Comparison of ENCODE assay signal across 1 cellular context in genomic region chr1:27526569-27527222, GRCh38.
TF ChIP-seq lines count a peak whose summit lies in the region.

No MANE protein-coding gene starts in this region.

TF ChIP-seq in K562, 482 proteins besides CTCF, POLR2A, EP300 and RAD21 (continued from another document and continues in another):
- TF ChIP-seq, protein P1, sequence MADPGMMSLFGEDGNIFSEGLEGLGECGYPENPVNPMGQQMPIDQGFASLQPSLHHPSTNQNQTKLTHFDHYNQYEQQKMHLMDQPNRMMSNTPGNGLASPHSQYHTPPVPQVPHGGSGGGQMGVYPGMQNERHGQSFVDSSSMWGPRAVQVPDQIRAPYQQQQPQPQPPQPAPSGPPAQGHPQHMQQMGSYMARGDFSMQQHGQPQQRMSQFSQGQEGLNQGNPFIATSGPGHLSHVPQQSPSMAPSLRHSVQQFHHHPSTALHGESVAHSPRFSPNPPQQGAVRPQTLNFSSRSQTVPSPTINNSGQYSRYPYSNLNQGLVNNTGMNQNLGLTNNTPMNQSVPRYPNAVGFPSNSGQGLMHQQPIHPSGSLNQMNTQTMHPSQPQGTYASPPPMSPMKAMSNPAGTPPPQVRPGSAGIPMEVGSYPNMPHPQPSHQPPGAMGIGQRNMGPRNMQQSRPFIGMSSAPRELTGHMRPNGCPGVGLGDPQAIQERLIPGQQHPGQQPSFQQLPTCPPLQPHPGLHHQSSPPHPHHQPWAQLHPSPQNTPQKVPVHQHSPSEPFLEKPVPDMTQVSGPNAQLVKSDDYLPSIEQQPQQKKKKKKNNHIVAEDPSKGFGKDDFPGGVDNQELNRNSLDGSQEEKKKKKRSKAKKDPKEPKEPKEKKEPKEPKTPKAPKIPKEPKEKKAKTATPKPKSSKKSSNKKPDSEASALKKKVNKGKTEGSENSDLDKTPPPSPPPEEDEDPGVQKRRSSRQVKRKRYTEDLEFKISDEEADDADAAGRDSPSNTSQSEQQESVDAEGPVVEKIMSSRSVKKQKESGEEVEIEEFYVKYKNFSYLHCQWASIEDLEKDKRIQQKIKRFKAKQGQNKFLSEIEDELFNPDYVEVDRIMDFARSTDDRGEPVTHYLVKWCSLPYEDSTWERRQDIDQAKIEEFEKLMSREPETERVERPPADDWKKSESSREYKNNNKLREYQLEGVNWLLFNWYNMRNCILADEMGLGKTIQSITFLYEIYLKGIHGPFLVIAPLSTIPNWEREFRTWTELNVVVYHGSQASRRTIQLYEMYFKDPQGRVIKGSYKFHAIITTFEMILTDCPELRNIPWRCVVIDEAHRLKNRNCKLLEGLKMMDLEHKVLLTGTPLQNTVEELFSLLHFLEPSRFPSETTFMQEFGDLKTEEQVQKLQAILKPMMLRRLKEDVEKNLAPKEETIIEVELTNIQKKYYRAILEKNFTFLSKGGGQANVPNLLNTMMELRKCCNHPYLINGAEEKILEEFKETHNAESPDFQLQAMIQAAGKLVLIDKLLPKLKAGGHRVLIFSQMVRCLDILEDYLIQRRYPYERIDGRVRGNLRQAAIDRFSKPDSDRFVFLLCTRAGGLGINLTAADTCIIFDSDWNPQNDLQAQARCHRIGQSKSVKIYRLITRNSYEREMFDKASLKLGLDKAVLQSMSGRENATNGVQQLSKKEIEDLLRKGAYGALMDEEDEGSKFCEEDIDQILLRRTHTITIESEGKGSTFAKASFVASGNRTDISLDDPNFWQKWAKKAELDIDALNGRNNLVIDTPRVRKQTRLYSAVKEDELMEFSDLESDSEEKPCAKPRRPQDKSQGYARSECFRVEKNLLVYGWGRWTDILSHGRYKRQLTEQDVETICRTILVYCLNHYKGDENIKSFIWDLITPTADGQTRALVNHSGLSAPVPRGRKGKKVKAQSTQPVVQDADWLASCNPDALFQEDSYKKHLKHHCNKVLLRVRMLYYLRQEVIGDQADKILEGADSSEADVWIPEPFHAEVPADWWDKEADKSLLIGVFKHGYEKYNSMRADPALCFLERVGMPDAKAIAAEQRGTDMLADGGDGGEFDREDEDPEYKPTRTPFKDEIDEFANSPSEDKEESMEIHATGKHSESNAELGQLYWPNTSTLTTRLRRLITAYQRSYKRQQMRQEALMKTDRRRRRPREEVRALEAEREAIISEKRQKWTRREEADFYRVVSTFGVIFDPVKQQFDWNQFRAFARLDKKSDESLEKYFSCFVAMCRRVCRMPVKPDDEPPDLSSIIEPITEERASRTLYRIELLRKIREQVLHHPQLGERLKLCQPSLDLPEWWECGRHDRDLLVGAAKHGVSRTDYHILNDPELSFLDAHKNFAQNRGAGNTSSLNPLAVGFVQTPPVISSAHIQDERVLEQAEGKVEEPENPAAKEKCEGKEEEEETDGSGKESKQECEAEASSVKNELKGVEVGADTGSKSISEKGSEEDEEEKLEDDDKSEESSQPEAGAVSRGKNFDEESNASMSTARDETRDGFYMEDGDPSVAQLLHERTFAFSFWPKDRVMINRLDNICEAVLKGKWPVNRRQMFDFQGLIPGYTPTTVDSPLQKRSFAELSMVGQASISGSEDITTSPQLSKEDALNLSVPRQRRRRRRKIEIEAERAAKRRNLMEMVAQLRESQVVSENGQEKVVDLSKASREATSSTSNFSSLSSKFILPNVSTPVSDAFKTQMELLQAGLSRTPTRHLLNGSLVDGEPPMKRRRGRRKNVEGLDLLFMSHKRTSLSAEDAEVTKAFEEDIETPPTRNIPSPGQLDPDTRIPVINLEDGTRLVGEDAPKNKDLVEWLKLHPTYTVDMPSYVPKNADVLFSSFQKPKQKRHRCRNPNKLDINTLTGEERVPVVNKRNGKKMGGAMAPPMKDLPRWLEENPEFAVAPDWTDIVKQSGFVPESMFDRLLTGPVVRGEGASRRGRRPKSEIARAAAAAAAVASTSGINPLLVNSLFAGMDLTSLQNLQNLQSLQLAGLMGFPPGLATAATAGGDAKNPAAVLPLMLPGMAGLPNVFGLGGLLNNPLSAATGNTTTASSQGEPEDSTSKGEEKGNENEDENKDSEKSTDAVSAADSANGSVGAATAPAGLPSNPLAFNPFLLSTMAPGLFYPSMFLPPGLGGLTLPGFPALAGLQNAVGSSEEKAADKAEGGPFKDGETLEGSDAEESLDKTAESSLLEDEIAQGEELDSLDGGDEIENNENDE (IDR thresholded peaks at IDR 0.05; ENCODE audit: low read depth, low read length) = no peak
- TF ChIP-seq, protein P2, sequence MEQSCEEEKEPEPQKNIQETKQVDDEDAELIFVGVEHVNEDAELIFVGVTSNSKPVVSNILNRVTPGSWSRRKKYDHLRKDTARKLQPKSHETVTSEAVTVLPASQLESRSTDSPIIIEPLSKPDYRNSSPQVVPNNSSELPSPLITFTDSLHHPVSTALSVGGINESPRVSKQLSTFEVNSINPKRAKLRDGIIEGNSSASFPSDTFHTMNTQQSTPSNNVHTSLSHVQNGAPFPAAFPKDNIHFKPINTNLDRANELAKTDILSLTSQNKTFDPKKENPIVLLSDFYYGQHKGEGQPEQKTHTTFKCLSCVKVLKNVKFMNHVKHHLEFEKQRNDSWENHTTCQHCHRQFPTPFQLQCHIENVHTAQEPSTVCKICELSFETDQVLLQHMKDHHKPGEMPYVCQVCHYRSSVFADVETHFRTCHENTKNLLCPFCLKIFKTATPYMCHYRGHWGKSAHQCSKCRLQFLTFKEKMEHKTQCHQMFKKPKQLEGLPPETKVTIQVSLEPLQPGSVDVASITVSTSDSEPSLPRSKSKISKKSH (CRISPR knock-in tag; IDR thresholded peaks at IDR 0.05) = no peak
- no peak for TF ChIP-seq EHMT2 (IDR thresholded peaks at IDR 0.05)
- no peak for TF ChIP-seq ZNF518B (CRISPR knock-in tag; IDR thresholded peaks at IDR 0.05)
- no peak for TF ChIP-seq ZNF232 (CRISPR knock-in tag; IDR thresholded peaks at IDR 0.05)
- TF ChIP-seq PHF20 (IDR thresholded peaks at IDR 0.05; ENCODE audit: partially characterized antibody) = peak; percentile 2
- TF ChIP-seq ZNF408 (CRISPR knock-in tag; IDR thresholded peaks at IDR 0.05; ENCODE audit: low read depth) = no peak
- peak; percentile 7 for TF ChIP-seq HDAC3 (IDR thresholded peaks at IDR 0.05; ENCODE audit: borderline replicate concordance, partially characterized antibody)
- TF ChIP-seq ZNF143 (CRISPR knock-in tag; IDR thresholded peaks at IDR 0.05) = peak; percentile 61; the same call in 1 of the 2 replicates
- TF ChIP-seq CAMTA2 (CRISPR knock-in tag; conservative IDR thresholded peaks at IDR 0.05) = no peak
- no peak; the same call in 1 of the 2 replicates for TF ChIP-seq RAD51 (IDR thresholded peaks at IDR 0.05; ENCODE audit: borderline replicate concordance, low read depth)
- 0 out of 2 replicates have a peak, but pooled peaks have one; percentile 44 for TF ChIP-seq RUNX1 (IDR thresholded peaks at IDR 0.05; ENCODE audit: low read depth)
- TF ChIP-seq NR4A1 (CRISPR knock-in tag; IDR thresholded peaks at IDR 0.05) = no peak
- no peak for TF ChIP-seq NR4A1 (tag; IDR thresholded peaks at IDR 0.05)
- no peak for TF ChIP-seq RFX7 (CRISPR knock-in tag; IDR thresholded peaks at IDR 0.05)
- TF ChIP-seq ZNF282 (CRISPR knock-in tag; IDR thresholded peaks at IDR 0.05) = no peak
- TF ChIP-seq, protein P3, sequence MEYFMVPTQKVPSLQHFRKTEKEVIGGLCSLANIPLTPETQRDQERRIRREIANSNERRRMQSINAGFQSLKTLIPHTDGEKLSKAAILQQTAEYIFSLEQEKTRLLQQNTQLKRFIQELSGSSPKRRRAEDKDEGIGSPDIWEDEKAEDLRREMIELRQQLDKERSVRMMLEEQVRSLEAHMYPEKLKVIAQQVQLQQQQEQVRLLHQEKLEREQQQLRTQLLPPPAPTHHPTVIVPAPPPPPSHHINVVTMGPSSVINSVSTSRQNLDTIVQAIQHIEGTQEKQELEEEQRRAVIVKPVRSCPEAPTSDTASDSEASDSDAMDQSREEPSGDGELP (CRISPR knock-in tag; IDR thresholded peaks at IDR 0.05; ENCODE audit: borderline replicate concordance) = no peak
- no peak for TF ChIP-seq SIX5 (IDR thresholded peaks at IDR 0.05; ENCODE audit: borderline replicate concordance in 1 of 2, insufficient read depth in 1 of 2, low read depth in 1 of 2, low read length in 2 of 2)
- TF ChIP-seq ASH1L (IDR thresholded peaks at IDR 0.05; ENCODE audit: borderline replicate concordance, low read depth, partially characterized antibody) = peak; percentile 60
- TF ChIP-seq MAFG (tag; conservative IDR thresholded peaks at IDR 0.05) = no peak
- no peak for TF ChIP-seq SMARCB1 (IDR thresholded peaks at IDR 0.05; ENCODE audit: insufficient read length, low read depth)
- TF ChIP-seq FOXA1 (IDR thresholded peaks at IDR 0.05; ENCODE audit: borderline replicate concordance) = no peak
- TF ChIP-seq SNAPC5 (CRISPR knock-in tag; IDR thresholded peaks at IDR 0.05) = no peak
- TF ChIP-seq PHTF2 (CRISPR knock-in tag; IDR thresholded peaks at IDR 0.05) = no peak
- peak; percentile 58 for TF ChIP-seq ZBTB40 (IDR thresholded peaks at IDR 0.05)
- TF ChIP-seq ZBTB40 (CRISPR knock-in tag; IDR thresholded peaks at IDR 0.05) = 0 out of 2 replicates have a peak, but pooled peaks have one; percentile 36
- TF ChIP-seq FOXK2 (conservative IDR thresholded peaks at IDR 0.05 in 1 of 2, IDR thresholded peaks at IDR 0.05 in 1 of 2; ENCODE audit: low read depth in 2 of 2) = no peak; a peak in 1 of 4 replicates
- TF ChIP-seq C11orf30 (IDR thresholded peaks at IDR 0.05; ENCODE audit: low read depth) = 0 out of 2 replicates have a peak, but pooled peaks have one; percentile 46
- no peak; the same call in none of the 2 replicates for TF ChIP-seq DPF2 (IDR thresholded peaks at IDR 0.05)
